Comparison of ENCODE assay signal across 15 cellular contexts in the genomic region with DNA sequence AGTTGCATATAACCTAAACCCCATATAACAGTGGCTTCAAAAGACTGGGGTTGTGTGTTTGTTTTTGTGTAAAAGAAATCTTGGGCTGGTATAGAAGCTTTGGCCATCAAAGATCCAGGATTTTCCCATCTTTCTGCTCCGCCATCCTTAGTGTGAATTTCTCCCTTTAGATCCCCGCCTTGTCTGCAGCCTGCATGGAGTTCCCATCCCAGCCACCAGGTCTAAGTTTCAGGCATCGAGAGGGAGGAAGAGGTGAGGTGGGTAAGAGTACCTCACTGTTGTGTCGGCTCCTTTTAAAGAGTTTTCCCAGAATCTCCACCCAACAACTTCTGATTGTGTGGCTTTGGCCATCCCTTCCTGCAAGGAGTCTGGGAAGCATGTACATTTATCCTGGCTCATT.
"Had no signal": no experiment of that assay in that cellular context is flagged by ENCODE, and none has a peak within 500 bp of the region (broad histone marks: within the 10 kb centered on the region; RNA-seq: fewer than 3 reads in every experiment).

No MANE protein-coding gene starts in this region.

- H3K36me3 ChIP-seq: ovary had no signal

- H3K9me3 Mint-ChIP-seq: activated CD4-positive, alpha-beta T cell treated with anti-CD3 and anti-CD28 coated beads, Interleukin-2, amount 10 ng/mL, durations not matched to agents 7 days and 5 days; brain; dendritic cell treated with granulocyte-macrophage colony-stimulating factor and Interleukin-4, amounts not matched to agents 40 ng/mL and 50 ng/mL, for 4 days; stimulated activated effector memory CD8-positive, alpha-beta T cell treated with anti-CD3 and anti-CD28 coated beads, Interleukin-12 subunit alpha, Interleukin-12 subunit beta, amount 100 ng/mL, for 72 hours had no signal

- H3K4me3 Mint-ChIP-seq: activated CD4-positive, alpha-beta T cell treated with anti-CD3 and anti-CD28 coated beads, Interleukin-2, amount 10 ng/mL, durations not matched to agents 7 days and 5 days; activated naive CD8-positive, alpha-beta T cell; brain; dendritic cell treated with granulocyte-macrophage colony-stimulating factor and Interleukin-4, amounts not matched to agents 40 ng/mL and 50 ng/mL, for 4 days; stimulated activated effector memory CD8-positive, alpha-beta T cell treated with anti-CD3 and anti-CD28 coated beads, Interleukin-12 subunit alpha, Interleukin-12 subunit beta, amount 100 ng/mL, for 72 hours had no signal

- DNase-seq: activated CD4-positive, alpha-beta T cell treated with anti-CD3 and anti-CD28 coated beads, Interleukin-2, amount 10 ng/mL, durations not matched to agents 7 days and 5 days; activated CD8-positive, alpha-beta memory T cell treated with anti-CD3 and anti-CD28 coated beads for 24 hours; activated gamma-delta T cell treated with Interleukin-2 at 50 U/mL for 16 hours; amniotic stem cell; hippocampal formation; kidney glomerular epithelial cell; left ventricle myocardium superior; mesenchymal stem cell; ovary; stimulated activated CD4-positive, alpha-beta T cell treated with anti-CD3 and anti-CD28 coated beads, Interleukin-2, amount 100 ng/mL, for 24 hours; SW 1271 had no signal

- ATAC-seq: left ventricle myocardium superior; stimulated activated effector memory CD8-positive, alpha-beta T cell treated with anti-CD3 and anti-CD28 coated beads, Interleukin-12 subunit alpha, Interleukin-12 subunit beta, amount 100 ng/mL, for 72 hours had no signal

- H3K4me3 ChIP-seq: ovary had no signal

- H3K36me3 Mint-ChIP-seq: activated naive CD8-positive, alpha-beta T cell; brain; stimulated activated effector memory CD8-positive, alpha-beta T cell treated with anti-CD3 and anti-CD28 coated beads, Interleukin-12 subunit alpha, Interleukin-12 subunit beta, amount 100 ng/mL, for 72 hours had no signal

- H3K27ac Mint-ChIP-seq: activated CD4-positive, alpha-beta T cell treated with anti-CD3 and anti-CD28 coated beads, Interleukin-2, amount 10 ng/mL, durations not matched to agents 7 days and 5 days; activated naive CD8-positive, alpha-beta T cell; brain; dendritic cell treated with granulocyte-macrophage colony-stimulating factor and Interleukin-4, amounts not matched to agents 40 ng/mL and 50 ng/mL, for 4 days; stimulated activated effector memory CD8-positive, alpha-beta T cell treated with anti-CD3 and anti-CD28 coated beads, Interleukin-12 subunit alpha, Interleukin-12 subunit beta, amount 100 ng/mL, for 72 hours had no signal

- H3K27me3 ChIP-seq: ovary had no signal

- H3K27ac ChIP-seq: ovary had no signal

- H3K27me3 Mint-ChIP-seq: activated naive CD8-positive, alpha-beta T cell had no signal

- H3K9me3 ChIP-seq: ovary had no signal
